In genomic region chr16:23225634-23226033, GRCh38 we compare ENCODE assay signal across 15 cellular contexts. TPM values are rescaled to one million over a fixed set of nuclear protein-coding genes. Genes with fewer than 3 reads are reported as not detected.
DNase-seq lines count a peak whose midpoint lies in the region; ATAC-seq and TF ChIP-seq lines count a peak whose summit lies in the region.
"Had no signal": no experiment of that assay in that cellular context is flagged by ENCODE, and none has a peak within 500 bp of the region (broad histone marks: within the 10 kb centered on the region; RNA-seq: fewer than 3 reads in every experiment).

No MANE protein-coding gene starts in this region.

- H3K9me3 ChIP-seq in HEK293 (ENCODE audit: control insufficient read depth, insufficient read depth, low read depth, low read length), result no peaks in the 10 kb centered on the region
- H3K9me3 ChIP-seq in PC-3 (ENCODE audit: low read length), result no peaks in the 10 kb centered on the region
- H3K9me3 ChIP-seq: HAP-1 had no signal

- CTCF ChIA-PET in HEK293 (lab: Yijun Ruan, JAX), result interaction anchor here (0.7 kb wide), 1 partner anchor 183 kb away, joined by 3 read pairs; no protein-coding TSS in a partner anchor
- CTCF ChIA-PET in PC-3 (lab: Charles Lee), result no interaction called here

- H2AFZ ChIP-seq in PC-3 (ENCODE audit: low read length), result no peak overlapping the region

- H3K4me2 ChIP-seq in PC-3 (ENCODE audit: low read length), result no peak overlapping the region

- POLR2A ChIA-PET in HEK293 (lab: Yijun Ruan, JAX), result interaction anchor here (0.6 kb wide), 1 partner anchor 21 kb away, joined by 6 read pairs; no protein-coding TSS in a partner anchor
- POLR2A ChIA-PET in PC-3 (lab: Charles Lee; ENCODE audit: unreplicated experiment), result no interaction called here

- H3K9ac ChIP-seq in PC-3 (ENCODE audit: low read length), result no peak overlapping the region

- no peaks in the 10 kb centered on the region for H3K9me2 ChIP-seq in PC-3 (replicated peaks; ENCODE audit: low read length)

- no peaks in the 10 kb centered on the region for H3K79me2 ChIP-seq in PC-3 (ENCODE audit: low read length)

- ATAC-seq in PC-3, result peak; percentile 25; the same call in 1 of the 2 replicates
- ATAC-seq in activated CD4-positive, CD25-positive, alpha-beta regulatory T cell treated with anti-CD3 and anti-CD28 coated beads, Interleukin-2, amount 50 U/mL, for 24 hours, result no peak

- BruUV-seq in PC-3 (replicated peaks; lab: Mats Ljungman, UMichigan), result no TSS peak

- TF ChIP-seq CTCF in HEK293 (tag by site-specific recombination; IDR thresholded peaks at IDR 0.05) (no peak), PC-3 (conservative IDR thresholded peaks at IDR 0.05; ENCODE audit: low read depth, low read length) (no peak), epithelial cell of esophagus (IDR thresholded peaks at IDR 0.05; ENCODE audit: insufficient read depth, low read depth, low read length, missing control alignments) (no peak)

- H3F3A ChIP-seq in PC-3 (ENCODE audit: low read length, unreplicated experiment), result no peaks in the 10 kb centered on the region

- no peaks in the 10 kb centered on the region for H4K20me1 ChIP-seq in PC-3 (ENCODE audit: low read length)

- H3K4me1 ChIP-seq in HEK293 (ENCODE audit: control insufficient read depth, insufficient read depth, low read length) (peaks cover 6% of the 10 kb centered on the region; the same call in 1 of the 2 replicates), PC-3 (ENCODE audit: insufficient read depth, low read length) (peaks cover 34% of the 10 kb centered on the region)
- H3K4me1 ChIP-seq: HAP-1 had no signal

- H3K27ac ChIP-seq in HEK293 (ENCODE audit: extremely low read depth, low read depth, low read length) (no peak overlapping the region), PC-3 (ENCODE audit: low read length) (no peak overlapping the region)
- H3K27ac ChIP-seq: C4-2B had no signal

- no peaks in the 10 kb centered on the region for H3K36me3 ChIP-seq in HEK293 (ENCODE audit: control insufficient read depth in 2 of 2, insufficient read depth in 1 of 2, low read length in 2 of 2)
- no peaks in the 10 kb centered on the region for H3K36me3 ChIP-seq in PC-3 (ENCODE audit: low read depth, low read length)
- H3K36me3 ChIP-seq: HAP-1 had no signal

- H3K27me3 ChIP-seq in PC-3 (ENCODE audit: low read length), result no peaks in the 10 kb centered on the region

- no peak overlapping the region for H3K4me3 ChIP-seq in HEK293 (ENCODE audit: low read depth, low read length)
- H3K4me3 ChIP-seq in PC-3 (ENCODE audit: low read length), result no peak overlapping the region
- no peak overlapping the region for H3K4me3 ChIP-seq in epithelial cell of esophagus (ENCODE audit: low read length)
- H3K4me3 ChIP-seq: HAP-1 had no signal

- DNase-seq in PC-3, result peak; percentile 66
- DNase-seq in epithelial cell of esophagus (ENCODE audit: low read depth), result peak; percentile 55
- DNase-seq in activated T-cell treated with anti-CD3 and anti-CD28 coated beads, Interleukin-2, amount 50 U/mL, for 1 hour, result no peak
- no peak for DNase-seq in SHP77 treated with DMSO at 0.1 percent for 48 hours (lab: John Stamatoyannopoulos, UW)
- DNase-seq in activated CD4-positive, CD25-positive, alpha-beta regulatory T cell (lab: John Stamatoyannopoulos, UW), result no peak
- DNase-seq: CD4-positive, alpha-beta memory T cell; DND-41; GDM1; GOT3 had no signal

- intact Hi-C loops in PC-3 (cut with micrococcal nuclease), result no loop called here

TF ChIP-seq in HEK293, 187 proteins besides CTCF, POLR2A, EP300 and RAD21:
- TF ChIP-seq, protein P1, sequence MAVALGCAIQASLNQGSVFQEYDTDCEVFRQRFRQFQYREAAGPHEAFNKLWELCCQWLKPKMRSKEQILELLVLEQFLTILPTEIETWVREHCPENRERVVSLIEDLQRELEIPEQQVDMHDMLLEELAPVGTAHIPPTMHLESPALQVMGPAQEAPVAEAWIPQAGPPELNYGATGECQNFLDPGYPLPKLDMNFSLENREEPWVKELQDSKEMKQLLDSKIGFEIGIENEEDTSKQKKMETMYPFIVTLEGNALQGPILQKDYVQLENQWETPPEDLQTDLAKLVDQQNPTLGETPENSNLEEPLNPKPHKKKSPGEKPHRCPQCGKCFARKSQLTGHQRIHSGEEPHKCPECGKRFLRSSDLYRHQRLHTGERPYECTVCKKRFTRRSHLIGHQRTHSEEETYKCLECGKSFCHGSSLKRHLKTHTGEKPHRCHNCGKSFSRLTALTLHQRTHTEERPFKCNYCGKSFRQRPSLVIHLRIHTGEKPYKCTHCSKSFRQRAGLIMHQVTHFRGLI (tag by site-specific recombination; IDR thresholded peaks at IDR 0.05), result peak; percentile 89
- TF ChIP-seq PRDM6 (tag by site-specific recombination; IDR thresholded peaks at IDR 0.05), result peak; percentile 66; the same call in 1 of the 2 replicates
- TF ChIP-seq ZNF184 (tag by site-specific recombination; IDR thresholded peaks at IDR 0.05), result no peak

RNA-seq across cellular contexts. Expression of gene SCNN1G, which starts 43.1 kb away (rescaled TPM):
- 4.5 and 6.3 TPM in 2 replicates for total RNA-seq in PC-3 (2014; rRNA removed)
- total RNA-seq: B cell; CD4-positive, alpha-beta memory T cell; HT1080 had no signal

Comparison
In these comparisons a context has a peak if more than half of its experiments do, and no peak if none do; other contexts are left out.
1. DNase-seq: peak in PC-3 (single experiment) and epithelial cell of esophagus (single experiment); none in activated T-cell treated with anti-CD3 and anti-CD28 coated beads, Interleukin-2, amount 50 U/mL, for 1 hour (single experiment), SHP77 treated with DMSO at 0.1 percent for 48 hours (single experiment) and activated CD4-positive, CD25-positive, alpha-beta regulatory T cell (0 of 4).